In genomic region chr17:41003926-41004325, GRCh38 we compare ENCODE assay signal across 14 cellular contexts.
DNase-seq lines count a peak whose midpoint lies in the region; ATAC-seq and TF ChIP-seq lines count a peak whose summit lies in the region.
"Had no signal": no experiment of that assay in that cellular context is flagged by ENCODE, and none has a peak within 500 bp of the region (broad histone marks: within the 10 kb centered on the region; RNA-seq: fewer than 3 reads in every experiment).

No MANE protein-coding gene starts in this region.

- H3K27ac ChIP-seq in RWPE1 = peak overlapping the region; percentile 65

- peak; percentile 84 for DNase-seq in NCI-H2107 treated with DMSO at 0.1 percent for 48 hours (lab: John Stamatoyannopoulos, UW; ENCODE audit: unreplicated experiment)
- no peak for DNase-seq in NCI-H2107 (lab: John Stamatoyannopoulos, UW)
- peak; percentile 61 for DNase-seq in DMS79 treated with DMSO at 0.1 percent for 48 hours (lab: John Stamatoyannopoulos, UW)
- no peak for DNase-seq in RWPE1 (ENCODE audit: low spot score)
- DNase-seq in iris pigment epithelial cell (ENCODE audit: low read depth) = peak; percentile 47
- no peak for DNase-seq in effector CD4-positive, alpha-beta T cell
- DNase-seq in RKO (ENCODE audit: low spot score) = no peak
- DNase-seq: 8988T; ACHN; C1 segment of cervical spinal cord; CD4-positive, alpha-beta T cell; DND-41; GDM1 had no signal

- no peak for TF ChIP-seq CTCF in RWPE1 (conservative IDR thresholded peaks at IDR 0.05; ENCODE audit: low read depth)

- CTCF ChIA-PET in RWPE1 (lab: Yijun Ruan, JAX) = interaction anchor here (0.5 kb wide), 1 partner anchor 575 kb away, joined by 3 read pairs; no protein-coding TSS in a partner anchor

- POLR2A ChIA-PET in RWPE1 (lab: Yijun Ruan, JAX; ENCODE audit: low non-redundant PET) = no interaction called here

- no peak for ATAC-seq in GM18870 (IDR thresholded peaks at IDR 0.05; ENCODE audit: unreplicated experiment)

Comparison
In these comparisons a context has a peak if more than half of its experiments do, and no peak if none do; other contexts are left out.
1. DNase-seq: peak in NCI-H2107 treated with DMSO at 0.1 percent for 48 hours (single experiment), DMS79 treated with DMSO at 0.1 percent for 48 hours (single experiment) and iris pigment epithelial cell (single experiment); none in NCI-H2107 (single experiment), RWPE1 (single experiment), effector CD4-positive, alpha-beta T cell (single experiment) and RKO (single experiment).